Comparison of ENCODE assay signal across 1 cellular context in genomic region chr11:68257477-68258362, GRCh38.
A peak's percentile ranks its signal among the peaks of the same experiment; 100 is the strongest.
TF ChIP-seq lines count a peak whose summit lies in the region.

No MANE protein-coding gene starts in this region.

TF ChIP-seq in WTC11, 78 proteins besides CTCF, POLR2A, EP300 and RAD21 (continued from another document):
- peak; percentile 31; the same call in 1 of the 2 replicates for TF ChIP-seq ZNF532 (CRISPR knock-in tag; IDR thresholded peaks at IDR 0.05; ENCODE audit: borderline replicate concordance)
- no peak for TF ChIP-seq NR3C1 (CRISPR knock-in tag; conservative IDR thresholded peaks at IDR 0.05; ENCODE audit: low read depth)
- TF ChIP-seq CREB1 (CRISPR knock-in tag; IDR thresholded peaks at IDR 0.05), result peak; percentile 63; the same call in 1 of the 2 replicates
